ENCODE assay signal across 11 cellular contexts in genomic region chr10:15715619-15716227, GRCh38. TPM values are rescaled to one million over a fixed set of nuclear protein-coding genes. Genes with fewer than 3 reads are reported as not detected.
DNase-seq lines count a peak whose midpoint lies in the region; ATAC-seq and TF ChIP-seq lines count a peak whose summit lies in the region.
"Had no signal": no experiment of that assay in that cellular context is flagged by ENCODE, and none has a peak within 500 bp of the region (broad histone marks: within the 10 kb centered on the region; RNA-seq: fewer than 3 reads in every experiment).

No MANE protein-coding gene starts in this region.

- no peak overlapping the region for H2AFZ ChIP-seq in GM23338

- H3K27ac ChIP-seq in 22Rv1 (no peak overlapping the region), GM23338 (ENCODE audit: low read depth) (no peak overlapping the region)

- H3K36me3 ChIP-seq in GM23338 (ENCODE audit: insufficient read depth) (no peaks in the 10 kb centered on the region), kidney epithelial cell (ENCODE audit: control insufficient read depth, insufficient read depth, low read length) (no peaks in the 10 kb centered on the region)

- no peak overlapping the region for H3K4me3 Mint-ChIP-seq in GM23338

- H3K27ac Mint-ChIP-seq in GM23338: no peak overlapping the region

- H3K27me3 Mint-ChIP-seq in GM23338 (ENCODE audit: insufficient read depth, low read depth, poor library complexity): peaks cover 25% of the 10 kb centered on the region

- H3K4me2 ChIP-seq in GM23338: no peak overlapping the region

- H3K79me2 ChIP-seq in GM23338 (replicated peaks; ENCODE audit: insufficient read depth): no peaks in the 10 kb centered on the region

- DNase-seq in GM23338 (ENCODE audit: low spot score) (peak; percentile 47), astrocyte of the cerebellum (ENCODE audit: low read depth) (no peak), kidney epithelial cell (ENCODE audit: low read depth) (no peak), NCI-H187 (lab: John Stamatoyannopoulos, UW) (no peak), NCI-H446 treated with DMSO at 0.1 percent for 48 hours (lab: John Stamatoyannopoulos, UW) (no peak)
- no peak for DNase-seq in stimulated activated CD4-positive, alpha-beta T cell treated with anti-CD3 and anti-CD28 coated beads, Interleukin-1b, Interleukin-23, amount 100 ng/mL, for 48 hours
- DNase-seq: DMS153, kidney glomerular epithelial cell, NCI-H510A treated with DMSO at 0.1 percent for 48 hours had no signal

- H3K4me3 ChIP-seq in GM23338: no peak overlapping the region
- no peak overlapping the region for H3K4me3 ChIP-seq in astrocyte of the cerebellum (ENCODE audit: low read depth, low read length)
- no peak overlapping the region for H3K4me3 ChIP-seq in kidney epithelial cell (ENCODE audit: low read depth, low read length)

- in situ Hi-C loops in astrocyte of the cerebellum (cut with HindIII; ENCODE audit: low sequenced_read_pairs): loop anchor here (25.0 kb wide), 2 partner anchors 103 to 278 kb away; no protein-coding TSS in a partner anchor

- TF ChIP-seq CTCF in 22Rv1 (IDR thresholded peaks at IDR 0.05) (peak; percentile 29; the same call in 1 of the 2 replicates), GM23338 (conservative IDR thresholded peaks at IDR 0.05; ENCODE audit: low read depth in 2 of 2) (peak; percentile 66 to 82), astrocyte of the cerebellum (IDR thresholded peaks at IDR 0.05; ENCODE audit: low read depth, low read length, missing control alignments) (peak; percentile 63), kidney epithelial cell (IDR thresholded peaks at IDR 0.05; ENCODE audit: insufficient read depth, low read length, poor library complexity, severe bottlenecking) (peak; percentile 35)

- ATAC-seq in GM23338 (no peak; the same call in 2 of the 3 replicates), HG03354 (IDR thresholded peaks at IDR 0.05; ENCODE audit: poor library complexity, severe bottlenecking, unreplicated experiment) (no peak)

- no peaks in the 10 kb centered on the region; the same call in 1 of the 2 replicates for H4K20me1 ChIP-seq in GM23338 (replicated peaks; ENCODE audit: insufficient read depth)

- H3K9me3 Mint-ChIP-seq in GM23338: no peaks in the 10 kb centered on the region

- no peaks in the 10 kb centered on the region for H3K36me3 Mint-ChIP-seq in GM23338 (ENCODE audit: low read depth)

- peaks cover 6% of the 10 kb centered on the region; the same call in 2 of the 3 replicates for H3K4me1 Mint-ChIP-seq in GM23338

- peaks cover 34% of the 10 kb centered on the region for H3K27me3 ChIP-seq in GM23338 (ENCODE audit: insufficient read depth)
- peaks cover 18% of the 10 kb centered on the region for H3K27me3 ChIP-seq in kidney epithelial cell (ENCODE audit: control insufficient read depth, insufficient read depth, low read length)

- H3K9me2 ChIP-seq in GM23338 (ENCODE audit: insufficient read depth): no peaks in the 10 kb centered on the region

- 0 out of 2 replicates have a peak, but pooled peaks cover 6% of the 10 kb centered on the region for H3F3A ChIP-seq in GM23338 (replicated peaks; ENCODE audit: low read depth)

- H3K4me1 ChIP-seq in GM23338 (ENCODE audit: insufficient read depth): no peaks in the 10 kb centered on the region

TF ChIP-seq in GM23338, 12 proteins besides CTCF, POLR2A, EP300 and RAD21 (continues in another document):
- TF ChIP-seq POLR2AphosphoS5 (IDR thresholded peaks at IDR 0.05; ENCODE audit: low read depth) (no peak), JUNB (IDR thresholded peaks at IDR 0.05; ENCODE audit: unreplicated experiment) (no peak), STAT1 (IDR thresholded peaks at IDR 0.05; ENCODE audit: unreplicated experiment) (no peak), REST (IDR thresholded peaks at IDR 0.05; ENCODE audit: unreplicated experiment) (no peak), ETS1 (IDR thresholded peaks at IDR 0.05) (no peak)

RNA-seq across cellular contexts. Expression of gene ITGA8, which starts 4.0 kb away (rescaled TPM):
- not detected in 2 replicates for total RNA-seq in GM23338 (2014; rRNA removed; shearing (Covaris generic))
- not detected in 2 replicates for polyA plus RNA-seq in GM23338 (2016; fragmentation: Nextera tagmentation; extraction: Ambion mirVana)
- 0.13 and 0.14 TPM in 2 replicates for total RNA-seq in kidney epithelial cell
